Comparison of ENCODE assay signal across 8 cellular contexts in genomic region chr1:1778827-1779675, GRCh38. TPM values are rescaled to one million over a fixed set of nuclear protein-coding genes. Genes with fewer than 3 reads are reported as not detected.
DNase-seq lines count a peak whose midpoint lies in the region; ATAC-seq and TF ChIP-seq lines count a peak whose summit lies in the region.

No MANE protein-coding gene starts in this region.

- peaks cover 74% of the 10 kb centered on the region for H3K4me1 ChIP-seq in testis

- no peaks in the 10 kb centered on the region for H3K27me3 ChIP-seq in testis

- peak; percentile 72 for ATAC-seq in GM19025 (IDR thresholded peaks at IDR 0.05; ENCODE audit: low read depth, unreplicated experiment)
- ATAC-seq in HG03196 (IDR thresholded peaks at IDR 0.05; ENCODE audit: unreplicated experiment): peak; percentile 52

- no peak for TF ChIP-seq POLR2A in testis (IDR thresholded peaks at IDR 0.05)

- WGBS in testis, 2 donors: 11 to 36% methylated on average over 15 to 53 of the region's 54 CpGs

- H3K4me3 ChIP-seq in fibroblast of pulmonary artery (replicated peaks; ENCODE audit: low read depth, low read length) (peak overlapping the region; percentile 45), testis (peak overlapping the region; percentile 77 to 86)

- intact Hi-C loops in testis (cut with DNase I; ENCODE audit: low total_unique reads): loop anchor here (10.0 kb wide), 1 partner anchor 126 kb away; no protein-coding TSS in a partner anchor

- peak overlapping the region; percentile 97 for H3K27ac ChIP-seq in C4-2B
- H3K27ac ChIP-seq in testis: peak overlapping the region; percentile 53 to 91

- TF ChIP-seq CTCF in C4-2B (conservative IDR thresholded peaks at IDR 0.05) (no peak; the same call in 1 of the 2 replicates), fibroblast of pulmonary artery (IDR thresholded peaks at IDR 0.05; ENCODE audit: low read length, missing control alignments) (no peak), testis (IDR thresholded peaks at IDR 0.05) (no peak)

- H3K36me3 ChIP-seq in testis (ENCODE audit: low read depth, missing control alignments): no peaks in the 10 kb centered on the region

- no peaks in the 10 kb centered on the region for H3K9me3 ChIP-seq in testis

- DNase-seq in NOMO-1 treated with dmso at 0.1 percent for 144 hours (lab: John Stamatoyannopoulos, UW; ENCODE audit: unreplicated experiment) (peak; percentile 89), fibroblast of pulmonary artery (ENCODE audit: low read depth) (no peak), nucleus accumbens (lab: John Stamatoyannopoulos, UW) (peak in 29 of 56 donors; percentile 16 to 70 (median 37)), testis (peak; percentile 66)
- peak; percentile 76 for DNase-seq in activated T-cell treated with anti-CD3 and anti-CD28 coated beads, Interleukin-2, amount 50 U/mL, for 1 hour

RNA-seq across cellular contexts. Expression of gene NADK, which starts 0.8 kb away (rescaled TPM):
- 100 to 1,000 TPM; 105 to 111 TPM for total RNA-seq in testis
- 74.9 TPM for polyA plus RNA-seq in testis (ENCODE audit: insufficient read depth, low read depth, low replicate concordance)

RNA-seq across cellular contexts. Expression of gene CDK11A, which starts 54.9 kb away (rescaled TPM):
- total RNA-seq in testis: 100 to 1,000 TPM in 1 of 2 donors, 10 to 100 TPM in 1; 75.9 to 153 TPM
- 44.8 TPM for polyA plus RNA-seq in testis (ENCODE audit: insufficient read depth, low read depth, low replicate concordance)
